Comparison of ENCODE assay signal across 9 cellular contexts in the genomic region with DNA sequence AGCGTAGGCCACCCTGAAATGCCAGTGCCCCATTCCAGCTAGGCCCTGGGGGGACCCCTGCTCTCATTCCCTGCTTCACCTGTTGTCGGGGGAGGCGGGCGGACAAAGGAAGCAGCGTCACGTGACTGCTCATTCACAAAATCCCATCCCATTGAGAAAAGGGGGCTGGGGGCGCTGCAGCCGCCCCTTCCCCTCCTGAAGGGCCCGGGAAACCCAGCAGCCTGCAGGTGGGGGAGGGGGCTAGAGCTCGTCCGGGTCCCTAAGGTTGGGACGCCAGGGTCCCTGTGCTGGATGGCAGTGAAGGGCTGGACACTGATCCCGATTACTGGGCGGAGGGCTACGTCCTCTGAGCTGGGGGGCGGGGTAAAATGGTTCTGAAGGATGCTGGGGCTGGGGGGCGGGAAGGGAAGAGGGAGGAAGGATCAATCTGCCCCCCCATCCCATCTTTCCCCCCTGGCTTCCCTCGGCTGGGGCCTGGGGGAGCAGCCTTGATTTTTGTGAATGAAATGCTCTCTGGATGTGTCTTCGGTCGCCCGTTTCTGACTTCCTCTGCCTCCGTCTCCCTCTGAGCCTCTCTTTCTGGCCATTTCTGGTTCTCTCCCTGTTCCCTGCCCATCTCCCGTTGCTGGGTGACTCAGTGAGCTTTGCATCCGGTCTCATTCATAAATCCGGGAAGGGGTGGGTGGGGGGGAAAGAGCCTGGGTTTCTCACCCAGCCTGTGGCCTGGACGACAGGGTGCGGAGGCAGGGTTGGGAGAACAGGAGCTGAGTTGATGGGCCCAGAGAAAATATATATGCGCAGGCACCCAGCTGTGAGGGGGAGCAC. TPM values are rescaled to one million over a fixed set of nuclear protein-coding genes. Genes with fewer than 3 reads are reported as not detected.
A peak's percentile ranks its signal among the peaks of the same experiment; 100 is the strongest.
DNase-seq lines count a peak whose midpoint lies in the region; ATAC-seq and TF ChIP-seq lines count a peak whose summit lies in the region.
"Had no signal": no experiment of that assay in that cellular context is flagged by ENCODE, and none has a peak within 500 bp of the region (broad histone marks: within the 10 kb centered on the region; RNA-seq: fewer than 3 reads in every experiment).

No MANE protein-coding gene starts in this region.

- ATAC-seq in GM19395 (IDR thresholded peaks at IDR 0.05; ENCODE audit: unreplicated experiment) (no peak), HG02885 (IDR thresholded peaks at IDR 0.05; ENCODE audit: poor library complexity, unreplicated experiment) (no peak)

- H3K9me3 Mint-ChIP-seq in activated CD4-positive, alpha-beta memory T cell treated with anti-CD3 and anti-CD28 coated beads, Interleukin-2, amount 10 ng/mL, durations not matched to agents 7 days and 5 days, result no peaks in the 10 kb centered on the region

- POLR2A ChIA-PET in activated CD4-positive, alpha-beta memory T cell treated with anti-CD3 and anti-CD28 coated beads, Interleukin-2, amount 10 ng/mL, durations not matched to agents 7 days and 5 days (lab: Charles Lee), result interaction anchor here (1.0 to 3.4 kb wide), 3 partner anchors 13 to 16 kb away, joined by 3 to 17 read pairs (median 9); partner anchors contain the start of genes FAM98C and PSMD8

- H3K36me3 ChIP-seq in HAP-1 (replicated peaks) (no peaks in the 10 kb centered on the region; the same call in none of the 2 replicates), left ventricle myocardium inferior (peaks cover 22% of the 10 kb centered on the region)

- no peaks in the 10 kb centered on the region for H3K9me3 ChIP-seq in HAP-1
- no peaks in the 10 kb centered on the region for H3K9me3 ChIP-seq in left ventricle myocardium inferior (replicated peaks)

- no peaks in the 10 kb centered on the region for H3K27me3 ChIP-seq in HAP-1 (ENCODE audit: low read depth)
- H3K27me3 ChIP-seq in left ventricle myocardium inferior (ENCODE audit: low read depth), result peaks cover 50% of the 10 kb centered on the region

- H3K4me3 ChIP-seq in AG10803 (ENCODE audit: low read length) (peak overlapping the region; percentile 83), HAP-1 (peak overlapping the region; percentile 44), left ventricle myocardium inferior (peak overlapping the region; percentile 66), skin epidermis (peak overlapping the region; percentile 26 to 54 (median 42))

- CTCF ChIA-PET in activated CD4-positive, alpha-beta memory T cell treated with anti-CD3 and anti-CD28 coated beads, Interleukin-2, amount 10 ng/mL, durations not matched to agents 7 days and 5 days (lab: Charles Lee), result interaction anchor here (0.5 to 3.0 kb wide), 4 partner anchors 14 to 732 kb away, joined by 3 to 19 read pairs (median 9); partner anchors contain the start of genes FAM98C and PSMD8

- H3K36me3 Mint-ChIP-seq in activated CD4-positive, alpha-beta memory T cell treated with anti-CD3 and anti-CD28 coated beads, Interleukin-2, amount 10 ng/mL, durations not matched to agents 7 days and 5 days (ENCODE audit: low read depth), result peaks cover 12% of the 10 kb centered on the region

- peaks cover 30% of the 10 kb centered on the region for H3K27me3 Mint-ChIP-seq in activated CD4-positive, alpha-beta memory T cell treated with anti-CD3 and anti-CD28 coated beads, Interleukin-2, amount 10 ng/mL, durations not matched to agents 7 days and 5 days

- TF ChIP-seq CTCF in AG10803 (conservative IDR thresholded peaks at IDR 0.05; ENCODE audit: low read length) (no peak), left ventricle myocardium inferior (IDR thresholded peaks at IDR 0.05; ENCODE audit: borderline replicate concordance) (no peak)

- H3K27ac ChIP-seq in left ventricle myocardium inferior (replicated peaks) (peak overlapping the region; percentile 15), skin epidermis (peak overlapping the region in 16 of 21 experiments; percentile 19 to 78 (median 53))
- H3K27ac ChIP-seq: HL-60 had no signal

- peaks cover 36% of the 10 kb centered on the region for H3K4me1 Mint-ChIP-seq in activated CD4-positive, alpha-beta memory T cell treated with anti-CD3 and anti-CD28 coated beads, Interleukin-2, amount 10 ng/mL, durations not matched to agents 7 days and 5 days

- intact Hi-C loops in left ventricle myocardium inferior (cut with micrococcal nuclease), result no loop called here

- no peak overlapping the region for H3K27ac Mint-ChIP-seq in activated CD4-positive, alpha-beta memory T cell treated with anti-CD3 and anti-CD28 coated beads, Interleukin-2, amount 10 ng/mL, durations not matched to agents 7 days and 5 days

- H3K4me1 ChIP-seq in HAP-1 (peaks cover 6% of the 10 kb centered on the region), left ventricle myocardium inferior (peaks cover 45% of the 10 kb centered on the region)

- DNase-seq in AG10803 (ENCODE audit: low read depth), result peak; percentile 69
- DNase-seq in HAP-1 (ENCODE audit: low spot score in 2 of 2), result peak in 1 of 2 experiments; percentile 50
- DNase-seq in activated CD4-positive, alpha-beta memory T cell treated with anti-CD3 and anti-CD28 coated beads, Interleukin-2, amount 10 ng/mL, durations not matched to agents 7 days and 5 days, result no peak
- DNase-seq in left ventricle myocardium inferior, result no peak
- DNase-seq in hippocampal formation (lab: John Stamatoyannopoulos, UW), result no peak

- in situ Hi-C loops in HAP-1 (cut with MboI; ENCODE audit: low sequenced_read_pairs), result no loop called here

- peak overlapping the region; percentile 15 for H3K4me3 Mint-ChIP-seq in activated CD4-positive, alpha-beta memory T cell treated with anti-CD3 and anti-CD28 coated beads, Interleukin-2, amount 10 ng/mL, durations not matched to agents 7 days and 5 days

RNA-seq across cellular contexts. Expression of gene SPRED3, which starts 0.8 kb away (rescaled TPM):
- total RNA-seq in activated CD4-positive, alpha-beta memory T cell treated with anti-CD3 and anti-CD28 coated beads, Interleukin-2, amount 10 ng/mL, durations not matched to agents 7 days and 5 days, result 1 to 10 TPM; 2.1 to 3.8 TPM
- total RNA-seq in left ventricle myocardium inferior, result 0.71 TPM

RNA-seq across cellular contexts. Expression of gene GGN, which starts 1.5 kb away (rescaled TPM):
- under 1 TPM; 0.28 to 0.40 TPM for total RNA-seq in activated CD4-positive, alpha-beta memory T cell treated with anti-CD3 and anti-CD28 coated beads, Interleukin-2, amount 10 ng/mL, durations not matched to agents 7 days and 5 days
- not detected for total RNA-seq in left ventricle myocardium inferior

RNA-seq across cellular contexts. Expression of gene FAM98C, which starts 13.6 kb away (rescaled TPM):
- total RNA-seq in activated CD4-positive, alpha-beta memory T cell treated with anti-CD3 and anti-CD28 coated beads, Interleukin-2, amount 10 ng/mL, durations not matched to agents 7 days and 5 days, result 10 to 100 TPM; 34.7 to 36.5 TPM
- total RNA-seq in left ventricle myocardium inferior, result 11.5 TPM

RNA-seq across cellular contexts. Expression of gene PSMD8, which starts 14.9 kb away (rescaled TPM):
- 100 to 1,000 TPM; 167 to 178 TPM for total RNA-seq in activated CD4-positive, alpha-beta memory T cell treated with anti-CD3 and anti-CD28 coated beads, Interleukin-2, amount 10 ng/mL, durations not matched to agents 7 days and 5 days
- total RNA-seq in left ventricle myocardium inferior, result 349 TPM

RNA-seq across cellular contexts. Expression of gene RASGRP4, which starts 36.7 kb away (rescaled TPM):
- total RNA-seq in activated CD4-positive, alpha-beta memory T cell treated with anti-CD3 and anti-CD28 coated beads, Interleukin-2, amount 10 ng/mL, durations not matched to agents 7 days and 5 days, result 10 to 100 TPM; 19.5 to 20.0 TPM
- 1.5 TPM for total RNA-seq in left ventricle myocardium inferior
